Comparison of ENCODE assay signal across 31 cellular contexts in genomic region chr5:38866362-38867070, GRCh38. TPM values are rescaled to one million over a fixed set of nuclear protein-coding genes. Genes with fewer than 3 reads are reported as not detected.
DNase-seq lines count a peak whose midpoint lies in the region; ATAC-seq, FAIRE-seq and TF ChIP-seq lines count a peak whose summit lies in the region.
"Had no signal": no experiment of that assay in that cellular context is flagged by ENCODE, and none has a peak within 500 bp of the region (broad histone marks: within the 10 kb centered on the region; RNA-seq: fewer than 3 reads in every experiment).

No MANE protein-coding gene starts in this region.

- no peaks in the 10 kb centered on the region for H3K27me3 ChIP-seq in osteoblast (ENCODE audit: insufficient read depth, low read length)
- no peaks in the 10 kb centered on the region for H3K27me3 ChIP-seq in HAP-1 (ENCODE audit: low read depth)
- H3K27me3 ChIP-seq: tibial artery had no signal

- peak overlapping the region; percentile 2 for H3K4me2 ChIP-seq in osteoblast (ENCODE audit: insufficient read depth, low read length)
- H3K4me2 ChIP-seq: GM23338 had no signal

- POLR2A ChIA-PET in HEK293T (lab: Yijun Ruan, JAX) = no interaction called here

- H3K4me1 ChIP-seq in osteoblast (ENCODE audit: insufficient read depth, low read length) = peaks cover 21% of the 10 kb centered on the region
- no peaks in the 10 kb centered on the region for H3K4me1 ChIP-seq in HAP-1
- H3K4me1 ChIP-seq: prostate gland had no signal

- H3K9me3 ChIP-seq in osteoblast (ENCODE audit: low read depth, low read length) (no peaks in the 10 kb centered on the region), HAP-1 (no peaks in the 10 kb centered on the region)
- H3K9me3 ChIP-seq: prostate gland had no signal

- peaks cover 48% of the 10 kb centered on the region for H4K20me1 ChIP-seq in osteoblast (ENCODE audit: insufficient read depth, low read length)

- ATAC-seq in HG02973 (IDR thresholded peaks at IDR 0.05; ENCODE audit: unreplicated experiment) = no peak
- ATAC-seq: activated CD8-positive, alpha-beta memory T cell treated with anti-CD3 and anti-CD28 coated beads, Interleukin-2, amount 10 ng/mL, durations not matched to agents 7 days and 5 days; activated T-cell treated with anti-CD3 and anti-CD28 coated beads, Interleukin-2, amount 50 U/mL, for 4 hours; GM23338; naive thymus-derived CD8-positive, alpha-beta T cell had no signal

- CTCF ChIA-PET in HEK293T (lab: Yijun Ruan, JAX) = no interaction called here

- DNase-seq in EH (ENCODE audit: low read depth) (peak; percentile 16), RCC 7860 (ENCODE audit: low spot score) (peak; percentile 52), fibroblast of villous mesenchyme (ENCODE audit: low read depth) (peak; percentile 19), osteoblast (ENCODE audit: insufficient read length, low spot score, missing footprints) (no peak), HEK293T (ENCODE audit: extremely low spot score) (no peak), HAP-1 (ENCODE audit: low spot score in 2 of 2) (no peak)
- DNase-seq: activated CD4-positive, alpha-beta T cell treated with anti-CD3 and anti-CD28 coated beads, Interleukin-2, amount 50 U/mL, for 4 hours; activated CD4-positive, CD25-positive, alpha-beta regulatory T cell; activated CD8-positive, alpha-beta memory T cell treated with anti-CD3 and anti-CD28 coated beads, Interleukin-2, amount 10 ng/mL, durations not matched to agents 7 days and 5 days; activated gamma-delta T cell treated with Interleukin-2 at 50 U/mL for 16 hours; activated T-cell treated with anti-CD3 and anti-CD28 coated beads, Interleukin-2, amount 50 U/mL, for 4 hours; COR-L47; DMS53; endodermal cell; head of caudate nucleus; islet precursor cell; Karpas-422; naive thymus-derived CD8-positive, alpha-beta T cell; NCI-H1436 treated with DMSO at 0.1 percent for 48 hours; NCI-H82; RPMI8226; stimulated activated CD4-positive, alpha-beta T cell treated with anti-CD3 and anti-CD28 coated beads, Interleukin-4, amount 100 ng/mL, for 1 hour; tibial artery had no signal

- no peak for TF ChIP-seq CTCF in fibroblast of villous mesenchyme (IDR thresholded peaks at IDR 0.05; ENCODE audit: insufficient read depth, low read depth, low read length)
- no peak for TF ChIP-seq CTCF in osteoblast (IDR thresholded peaks at IDR 0.05; ENCODE audit: extremely low read depth, low read depth, low read length)

- in situ Hi-C loops in HAP-1 (cut with MboI; ENCODE audit: low sequenced_read_pairs) = no loop called here

- H2AFZ ChIP-seq in osteoblast (ENCODE audit: low read length) = no peak overlapping the region
- H2AFZ ChIP-seq: GM23338 had no signal

- H3K4me3 ChIP-seq in fibroblast of villous mesenchyme (ENCODE audit: low read depth, low read length) = no peak overlapping the region
- H3K4me3 ChIP-seq in osteoblast (ENCODE audit: insufficient read depth, low read length) = no peak overlapping the region
- no peak overlapping the region for H3K4me3 ChIP-seq in HAP-1
- H3K4me3 ChIP-seq: GM23338, prostate gland, tibial artery had no signal

- peak overlapping the region; percentile 19 for H3K27ac ChIP-seq in osteoblast (ENCODE audit: low read depth, low read length)
- H3K27ac ChIP-seq: C4-2B, prostate gland, tibial artery had no signal

- FAIRE-seq in RCC 7860 (lab: Jason Lieb, UNC) = peak; percentile 64
- FAIRE-seq: GM12892, TTC549 had no signal

- H3K36me3 ChIP-seq in osteoblast (ENCODE audit: insufficient read depth, low read length) = peaks cover 23% of the 10 kb centered on the region
- H3K36me3 ChIP-seq in HAP-1 (replicated peaks) = no peaks in the 10 kb centered on the region
- H3K36me3 ChIP-seq: prostate gland had no signal

- H3K79me2 ChIP-seq in osteoblast (ENCODE audit: insufficient read depth, low read length) = peaks cover 70% of the 10 kb centered on the region

TF ChIP-seq in HEK293T, 16 proteins besides CTCF, POLR2A, EP300 and RAD21:
- TF ChIP-seq FOXK2 (IDR thresholded peaks at IDR 0.05) (no peak), LEF1 (IDR thresholded peaks at IDR 0.05; ENCODE audit: borderline replicate concordance) (no peak), NFRKB (IDR thresholded peaks at IDR 0.05) (no peak), ELF4 (IDR thresholded peaks at IDR 0.05) (no peak), ARNT (IDR thresholded peaks at IDR 0.05) (no peak), ZNF384 (IDR thresholded peaks at IDR 0.05) (no peak), CTBP1 (IDR thresholded peaks at IDR 0.05; ENCODE audit: borderline replicate concordance) (no peak)

RNA-seq across cellular contexts. Expression of gene OSMR, which starts 20.7 kb away (rescaled TPM):
- 89.2 and 114 TPM in 2 replicates for total RNA-seq in fibroblast of villous mesenchyme
- total RNA-seq in osteoblast = 174 and 189 TPM in 2 replicates
- total RNA-seq: activated CD8-positive, alpha-beta memory T cell treated with anti-CD3 and anti-CD28 coated beads, Interleukin-2, amount 10 ng/mL, durations not matched to agents 7 days and 5 days; G401; mononuclear cell; naive thymus-derived CD8-positive, alpha-beta T cell had no signal

Comparison
In these comparisons a context has a peak if more than half of its experiments do, and no peak if none do; other contexts are left out.
1. DNase-seq: peak in EH (single experiment), RCC 7860 (single experiment) and fibroblast of villous mesenchyme (single experiment); none in osteoblast (single experiment), HEK293T (single experiment) and HAP-1 (0 of 2).